Comparison of ENCODE assay signal across 8 cellular contexts in the genomic region with DNA sequence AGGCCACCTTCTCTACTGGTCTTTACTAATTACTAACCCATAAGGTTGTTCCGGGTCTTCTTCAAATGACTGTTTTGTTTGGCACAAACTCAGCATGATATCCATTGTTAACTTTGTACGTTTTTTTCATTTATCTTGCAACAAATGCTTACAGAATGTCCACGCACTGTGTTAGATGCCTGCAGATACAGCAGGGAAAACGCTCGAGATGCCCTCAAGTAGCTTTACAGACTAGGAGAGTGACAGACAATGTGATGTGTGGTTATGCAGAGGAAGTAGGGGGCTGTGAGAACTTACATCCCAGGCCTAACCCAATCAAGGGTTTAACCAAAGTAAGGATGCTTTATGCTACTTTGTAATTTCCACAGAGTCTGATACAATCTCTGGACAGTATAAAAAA. TPM values are rescaled to one million over a fixed set of nuclear protein-coding genes. Genes with fewer than 3 reads are reported as not detected.
DNase-seq lines count a peak whose midpoint lies in the region; ATAC-seq and TF ChIP-seq lines count a peak whose summit lies in the region.

No MANE protein-coding gene starts in this region.

- TF ChIP-seq CTCF in gastroesophageal sphincter (IDR thresholded peaks at IDR 0.05), result no peak

- peak overlapping the region in 3 of 4 donors; percentile 83 to 96 (median 91) for H3K27ac ChIP-seq in gastroesophageal sphincter

- H3K9me3 Mint-ChIP-seq in activated CD8-positive, alpha-beta memory T cell treated with anti-CD3 and anti-CD28 coated beads, Interleukin-2, amount 10 ng/mL, durations not matched to agents 7 days and 5 days (ENCODE audit: low read depth), result no peaks in the 10 kb centered on the region

- CTCF ChIA-PET in activated CD8-positive, alpha-beta memory T cell treated with anti-CD3 and anti-CD28 coated beads, Interleukin-2, amount 10 ng/mL, durations not matched to agents 7 days and 5 days (lab: Charles Lee), result interaction anchor here (0.7 to 5.1 kb wide), 6 partner anchors 13 to 192 kb away, joined by 3 to 32 read pairs (median 4); no protein-coding TSS in a partner anchor

- H3K4me1 ChIP-seq in gastroesophageal sphincter, result peaks cover 3 to 24% (median 7%) of the 10 kb centered on the region in 3 donors

- H3K4me3 Mint-ChIP-seq in activated CD8-positive, alpha-beta memory T cell treated with anti-CD3 and anti-CD28 coated beads, Interleukin-2, amount 10 ng/mL, durations not matched to agents 7 days and 5 days, result peak overlapping the region; percentile 92
- H3K4me3 Mint-ChIP-seq in T-helper 17 cell, result peak overlapping the region; percentile 91

- peaks cover 7% of the 10 kb centered on the region for H3K27me3 ChIP-seq in gastroesophageal sphincter

- peak overlapping the region in 1 of 2 donors; percentile 58 for H3K4me3 ChIP-seq in gastroesophageal sphincter

- no peaks in the 10 kb centered on the region for H3K27me3 Mint-ChIP-seq in activated CD8-positive, alpha-beta memory T cell treated with anti-CD3 and anti-CD28 coated beads, Interleukin-2, amount 10 ng/mL, durations not matched to agents 7 days and 5 days
- no peaks in the 10 kb centered on the region for H3K27me3 Mint-ChIP-seq in T-helper 17 cell

- DNase-seq in activated CD8-positive, alpha-beta memory T cell treated with anti-CD3 and anti-CD28 coated beads, Interleukin-2, amount 10 ng/mL, durations not matched to agents 7 days and 5 days, result no peak
- no peak for DNase-seq in activated CD8-positive, alpha-beta memory T cell treated with anti-CD3 and anti-CD28 coated beads, Interleukin-2, amount 50 U/mL, for 4 hours
- no peak for DNase-seq in T-helper 17 cell
- DNase-seq in stimulated activated naive CD8-positive, alpha-beta T cell treated with anti-CD3 and anti-CD28 coated beads, Interleukin-15, Interleukin-2, amounts not matched to agents 100 U/mL and 50 U/mL, for 24 hours, result no peak
- no peak for DNase-seq in NCI-H1694 treated with DMSO at 0.1 percent for 48 hours (lab: John Stamatoyannopoulos, UW)
- DNase-seq in SHP77 treated with DMSO at 0.1 percent for 48 hours (lab: John Stamatoyannopoulos, UW), result no peak
- no peak for DNase-seq in effector CD4-positive, alpha-beta T cell

- peak overlapping the region; percentile 95 for H3K27ac Mint-ChIP-seq in activated CD8-positive, alpha-beta memory T cell treated with anti-CD3 and anti-CD28 coated beads, Interleukin-2, amount 10 ng/mL, durations not matched to agents 7 days and 5 days
- peak overlapping the region; percentile 89 for H3K27ac Mint-ChIP-seq in T-helper 17 cell

- peak; percentile 9 for ATAC-seq in activated CD8-positive, alpha-beta memory T cell treated with anti-CD3 and anti-CD28 coated beads, Interleukin-2, amount 10 ng/mL, durations not matched to agents 7 days and 5 days
- ATAC-seq in T-helper 17 cell, result no peak
- ATAC-seq in gastroesophageal sphincter, result no peak
- ATAC-seq in stimulated activated naive CD8-positive, alpha-beta T cell treated with anti-CD3 and anti-CD28 coated beads, Interleukin-15, Interleukin-2, amounts not matched to agents 100 U/mL and 50 U/mL, for 24 hours, result peak; percentile 29

- 42 to 51% methylated on average over 5 of the region's 5 CpGs for WGBS in gastroesophageal sphincter (ENCODE audit: low coverage in 1 of 2), 2 donors

- H3K4me1 Mint-ChIP-seq in activated CD8-positive, alpha-beta memory T cell treated with anti-CD3 and anti-CD28 coated beads, Interleukin-2, amount 10 ng/mL, durations not matched to agents 7 days and 5 days, result peaks cover 36% of the 10 kb centered on the region
- peaks cover 7% of the 10 kb centered on the region for H3K4me1 Mint-ChIP-seq in T-helper 17 cell

- no peaks in the 10 kb centered on the region for H3K9me3 ChIP-seq in T-helper 17 cell (ENCODE audit: control insufficient read depth, low read length, poor library complexity, severe bottlenecking)
- no peaks in the 10 kb centered on the region for H3K9me3 ChIP-seq in gastroesophageal sphincter

- peaks cover 25% of the 10 kb centered on the region for H3K36me3 Mint-ChIP-seq in activated CD8-positive, alpha-beta memory T cell treated with anti-CD3 and anti-CD28 coated beads, Interleukin-2, amount 10 ng/mL, durations not matched to agents 7 days and 5 days
- no peaks in the 10 kb centered on the region for H3K36me3 Mint-ChIP-seq in T-helper 17 cell (ENCODE audit: low read depth)

- H3K36me3 ChIP-seq in gastroesophageal sphincter, result peaks cover 0 to 18% of the 10 kb centered on the region in 2 donors

- TF ChIP-seq POLR2A in gastroesophageal sphincter (IDR thresholded peaks at IDR 0.05), result no peak

- TF ChIP-seq EP300 in gastroesophageal sphincter (IDR thresholded peaks at IDR 0.05), result no peak

RNA-seq across cellular contexts. Expression of gene RFC4, which starts 0.9 kb away (rescaled TPM):
- 100 to 1,000 TPM; 111 to 114 TPM for total RNA-seq in activated CD8-positive, alpha-beta memory T cell treated with anti-CD3 and anti-CD28 coated beads, Interleukin-2, amount 10 ng/mL, durations not matched to agents 7 days and 5 days
- total RNA-seq in T-helper 17 cell (10 to 100 TPM; 11.6 to 14.5 TPM), gastroesophageal sphincter (10 to 100 TPM in 2 of 4 donors, 1 to 10 TPM in 2; 8.1 to 12.2 (median 10.5) TPM)

RNA-seq across cellular contexts. Expression of gene EIF4A2, which starts 23.9 kb away (rescaled TPM):
- total RNA-seq in activated CD8-positive, alpha-beta memory T cell treated with anti-CD3 and anti-CD28 coated beads, Interleukin-2, amount 10 ng/mL, durations not matched to agents 7 days and 5 days, result 100 to 1,000 TPM; 374 to 441 TPM
- 100 to 1,000 TPM; 874 to 882 TPM for total RNA-seq in T-helper 17 cell
- 100 to 1,000 TPM; 359 to 660 (median 508) TPM for total RNA-seq in gastroesophageal sphincter

RNA-seq across cellular contexts. Expression of gene ADIPOQ, which starts 35.3 kb away (rescaled TPM):
- not detected for total RNA-seq in activated CD8-positive, alpha-beta memory T cell treated with anti-CD3 and anti-CD28 coated beads, Interleukin-2, amount 10 ng/mL, durations not matched to agents 7 days and 5 days
- total RNA-seq in T-helper 17 cell, result not detected
- total RNA-seq in gastroesophageal sphincter, result 10 to 100 TPM in 1 of 4 donors, under 1 TPM in 3; 0.23 to 34.5 (median 0.57) TPM

Comparison
In these comparisons a context has a peak if more than half of its experiments do, and no peak if none do; other contexts are left out.
1. ATAC-seq: peak in activated CD8-positive, alpha-beta memory T cell treated with anti-CD3 and anti-CD28 coated beads, Interleukin-2, amount 10 ng/mL, durations not matched to agents 7 days and 5 days (single experiment) and stimulated activated naive CD8-positive, alpha-beta T cell treated with anti-CD3 and anti-CD28 coated beads, Interleukin-15, Interleukin-2, amounts not matched to agents 100 U/mL and 50 U/mL, for 24 hours (single experiment); none in T-helper 17 cell (single experiment) and gastroesophageal sphincter (single experiment).
2. RNA of gene RFC4, which starts 0.9 kb away (total RNA-seq): 111 to 114 TPM in activated CD8-positive, alpha-beta memory T cell treated with anti-CD3 and anti-CD28 coated beads, Interleukin-2, amount 10 ng/mL, durations not matched to agents 7 days and 5 days; 11.6 to 14.5 TPM in T-helper 17 cell and 8.1 to 12.2 TPM in gastroesophageal sphincter; every median in the first group is over 4 times any median in the second.